ENCODE assay signal across 3 cellular contexts in the genomic region with DNA sequence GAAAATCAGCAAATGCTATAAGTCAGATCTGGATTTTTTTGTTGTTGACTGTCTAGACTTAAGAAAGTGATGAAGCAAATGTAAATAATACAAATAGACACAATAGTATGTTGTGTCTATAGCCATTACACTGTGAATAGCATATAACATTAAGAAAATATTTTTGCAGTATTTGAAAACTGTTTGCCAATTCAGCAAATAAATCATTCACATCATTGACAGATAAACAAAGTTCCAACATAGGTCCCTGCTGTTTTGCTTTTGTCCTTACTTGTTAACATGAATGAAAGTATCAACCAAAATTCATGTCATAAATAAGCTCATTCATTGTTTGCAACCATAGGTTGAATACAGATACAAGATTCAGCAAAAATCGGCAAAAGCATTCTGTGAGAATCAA.
A peak's percentile ranks its signal among the peaks of the same experiment; 100 is the strongest.
TF ChIP-seq lines count a peak whose summit lies in the region.

No MANE protein-coding gene starts in this region.

TF ChIP-seq in HepG2, 621 proteins besides CTCF, POLR2A, EP300 and RAD21:
- TF ChIP-seq MAFF (IDR thresholded peaks at IDR 0.05; ENCODE audit: low read depth, low read length): peak; percentile 72
- no peak for TF ChIP-seq ZNF574 (CRISPR knock-in tag; IDR thresholded peaks at IDR 0.05)
- TF ChIP-seq MAFK (conservative IDR thresholded peaks at IDR 0.05 in 1 of 2, IDR thresholded peaks at IDR 0.05 in 1 of 2; ENCODE audit: low read length in 2 of 2): peak; percentile 66 to 82

TF ChIP-seq in A549, 52 proteins besides CTCF, POLR2A, EP300 and RAD21:
- TF ChIP-seq, protein P1, sequence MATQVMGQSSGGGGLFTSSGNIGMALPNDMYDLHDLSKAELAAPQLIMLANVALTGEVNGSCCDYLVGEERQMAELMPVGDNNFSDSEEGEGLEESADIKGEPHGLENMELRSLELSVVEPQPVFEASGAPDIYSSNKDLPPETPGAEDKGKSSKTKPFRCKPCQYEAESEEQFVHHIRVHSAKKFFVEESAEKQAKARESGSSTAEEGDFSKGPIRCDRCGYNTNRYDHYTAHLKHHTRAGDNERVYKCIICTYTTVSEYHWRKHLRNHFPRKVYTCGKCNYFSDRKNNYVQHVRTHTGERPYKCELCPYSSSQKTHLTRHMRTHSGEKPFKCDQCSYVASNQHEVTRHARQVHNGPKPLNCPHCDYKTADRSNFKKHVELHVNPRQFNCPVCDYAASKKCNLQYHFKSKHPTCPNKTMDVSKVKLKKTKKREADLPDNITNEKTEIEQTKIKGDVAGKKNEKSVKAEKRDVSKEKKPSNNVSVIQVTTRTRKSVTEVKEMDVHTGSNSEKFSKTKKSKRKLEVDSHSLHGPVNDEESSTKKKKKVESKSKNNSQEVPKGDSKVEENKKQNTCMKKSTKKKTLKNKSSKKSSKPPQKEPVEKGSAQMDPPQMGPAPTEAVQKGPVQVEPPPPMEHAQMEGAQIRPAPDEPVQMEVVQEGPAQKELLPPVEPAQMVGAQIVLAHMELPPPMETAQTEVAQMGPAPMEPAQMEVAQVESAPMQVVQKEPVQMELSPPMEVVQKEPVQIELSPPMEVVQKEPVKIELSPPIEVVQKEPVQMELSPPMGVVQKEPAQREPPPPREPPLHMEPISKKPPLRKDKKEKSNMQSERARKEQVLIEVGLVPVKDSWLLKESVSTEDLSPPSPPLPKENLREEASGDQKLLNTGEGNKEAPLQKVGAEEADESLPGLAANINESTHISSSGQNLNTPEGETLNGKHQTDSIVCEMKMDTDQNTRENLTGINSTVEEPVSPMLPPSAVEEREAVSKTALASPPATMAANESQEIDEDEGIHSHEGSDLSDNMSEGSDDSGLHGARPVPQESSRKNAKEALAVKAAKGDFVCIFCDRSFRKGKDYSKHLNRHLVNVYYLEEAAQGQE (IDR thresholded peaks at IDR 0.05): no peak
- TF ChIP-seq MAFK (IDR thresholded peaks at IDR 0.05; ENCODE audit: partially characterized antibody): peak; percentile 71
TF ChIP-seq in A549: peak in this region for 1.

TF ChIP-seq in IMR-90, 13 proteins besides CTCF, POLR2A, EP300 and RAD21:
- no peak for TF ChIP-seq SMC3 (IDR thresholded peaks at IDR 0.05; ENCODE audit: low read depth, low read length)
- peak; percentile 53 for TF ChIP-seq MAFK (IDR thresholded peaks at IDR 0.05; ENCODE audit: low read depth, low read length)
TF ChIP-seq in IMR-90: peak in this region for 1.
